In the genomic region with DNA sequence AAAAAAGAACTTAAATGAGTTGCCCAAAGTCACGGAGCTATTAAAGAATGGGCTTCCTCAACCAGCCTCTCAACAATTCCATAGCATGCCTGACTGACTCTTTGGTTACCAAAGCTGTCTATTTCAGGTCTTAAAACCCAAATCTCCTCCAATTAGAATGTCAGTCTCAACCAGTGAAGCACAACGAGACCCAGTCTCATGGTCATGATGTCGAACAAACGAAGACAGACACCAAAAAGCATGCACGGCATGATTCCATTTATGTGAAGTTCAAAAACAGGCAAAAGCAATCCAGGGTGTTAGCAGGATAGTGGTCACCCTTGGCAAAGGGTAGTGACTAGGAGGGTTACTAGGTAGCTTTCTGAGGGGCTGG, we compare ENCODE assay signal across 15 cellular contexts.
"Had no signal": no experiment of that assay in that cellular context is flagged by ENCODE, and none has a peak within 500 bp of the region (broad histone marks: within the 10 kb centered on the region; RNA-seq: fewer than 3 reads in every experiment).

No MANE protein-coding gene starts in this region.

- H3K36me3 ChIP-seq: suprapubic skin had no signal

- ATAC-seq: left lobe of liver, natural killer cell had no signal

- H3K4me1 Mint-ChIP-seq: natural killer cell had no signal

- H3K4me3 ChIP-seq: dorsolateral prefrontal cortex, hepatocyte, suprapubic skin had no signal

- H3K27me3 ChIP-seq: dorsolateral prefrontal cortex, hepatocyte, suprapubic skin had no signal

- H3K27me3 Mint-ChIP-seq: activated naive CD4-positive, alpha-beta T cell treated with anti-CD3 and anti-CD28 coated beads, Interleukin-2, amount 50 U/mL, for 24 hours had no signal

- H3K27ac Mint-ChIP-seq: natural killer cell; T-helper 2 cell treated with Interferon-gamma antibody and Interleukin-4, amounts not matched to agents 5 μg/mL and 100 μg/mL, for 36 hours had no signal

- H3K9me3 Mint-ChIP-seq: activated naive CD4-positive, alpha-beta T cell treated with anti-CD3 and anti-CD28 coated beads, Interleukin-2, amount 50 U/mL, for 24 hours; activated T-helper 1 cell treated with anti-CD3 and anti-CD28 coated beads, Interleukin-12 subunit alpha, Interleukin-12 subunit beta, Interleukin-2, Interleukin-4 antibody, amounts not matched to agents 30 ng/mL and 10 ng/mL and 1 ng/mL, durations not matched to agents 14 hours and 24 hours and 36 hours; natural killer cell; T-helper 2 cell treated with Interferon-gamma antibody and Interleukin-4, amounts not matched to agents 5 μg/mL and 100 μg/mL, for 36 hours had no signal

- H3K36me3 Mint-ChIP-seq: activated naive CD4-positive, alpha-beta T cell treated with anti-CD3 and anti-CD28 coated beads, Interleukin-2, amount 50 U/mL, for 24 hours; natural killer cell had no signal

- H3K9me3 ChIP-seq: suprapubic skin had no signal

- H3K4me3 Mint-ChIP-seq: activated T-helper 1 cell treated with anti-CD3 and anti-CD28 coated beads, Interleukin-12 subunit alpha, Interleukin-12 subunit beta, Interleukin-2, Interleukin-4 antibody, amounts not matched to agents 30 ng/mL and 10 ng/mL and 1 ng/mL, durations not matched to agents 14 hours and 24 hours and 36 hours; natural killer cell; T-helper 2 cell treated with Interferon-gamma antibody and Interleukin-4, amounts not matched to agents 5 μg/mL and 100 μg/mL, for 36 hours had no signal

- H3K27ac ChIP-seq: dorsolateral prefrontal cortex, hepatocyte had no signal

- DNase-seq: activated CD4-positive, alpha-beta T cell treated with anti-CD3 and anti-CD28 coated beads, Interleukin-2, amount 50 U/mL, for 48 hours; activated CD4-positive, CD25-positive, alpha-beta regulatory T cell treated with anti-CD3 and anti-CD28 coated beads, Interleukin-2, amount 50 U/mL, for 72 hours; dorsolateral prefrontal cortex; islet precursor cell; natural killer cell; posterior cingulate gyrus; retina; stimulated activated naive CD4-positive, alpha-beta T cell treated with Interleukin-2 at 50 U/mL for 16 hours; trophoblast cell had no signal
